ENCODE assay signal across 9 cellular contexts in genomic region chr4:73221734-73222133, GRCh38. TPM values are rescaled to one million over a fixed set of nuclear protein-coding genes. Genes with fewer than 3 reads are reported as not detected.
DNase-seq lines count a peak whose midpoint lies in the region; ATAC-seq and TF ChIP-seq lines count a peak whose summit lies in the region.
"Had no signal": no experiment of that assay in that cellular context is flagged by ENCODE, and none has a peak within 500 bp of the region (broad histone marks: within the 10 kb centered on the region; RNA-seq: fewer than 3 reads in every experiment).

No MANE protein-coding gene starts in this region.

- H3K27ac Mint-ChIP-seq in T-helper 2 cell treated with Interferon-gamma antibody and Interleukin-4, amounts not matched to agents 5 μg/mL and 100 μg/mL, for 36 hours: peak overlapping the region; percentile 35

- in situ Hi-C loops in gastrocnemius medialis (cut with MboI; ENCODE audit: low sequenced_read_pairs in 4 of 4): no loop called here

- no peak for TF ChIP-seq POLR2A in gastrocnemius medialis (IDR thresholded peaks at IDR 0.05)

- intact Hi-C loops in gastrocnemius medialis (cut with DNase I; ENCODE audit: low total_unique reads): no loop called here

- H3K4me1 Mint-ChIP-seq in T-helper 2 cell treated with Interferon-gamma antibody and Interleukin-4, amounts not matched to agents 5 μg/mL and 100 μg/mL, for 36 hours (ENCODE audit: low read depth): peaks cover 22% of the 10 kb centered on the region

- H3K27me3 ChIP-seq in gastrocnemius medialis: no peaks in the 10 kb centered on the region

- H3K27me3 Mint-ChIP-seq in T-helper 2 cell treated with Interferon-gamma antibody and Interleukin-4, amounts not matched to agents 5 μg/mL and 100 μg/mL, for 36 hours (ENCODE audit: low read depth): no peaks in the 10 kb centered on the region

- no peaks in the 10 kb centered on the region for H3K36me3 ChIP-seq in gastrocnemius medialis

- H3K36me3 Mint-ChIP-seq in T-helper 2 cell treated with Interferon-gamma antibody and Interleukin-4, amounts not matched to agents 5 μg/mL and 100 μg/mL, for 36 hours (ENCODE audit: low read depth): peaks cover 5% of the 10 kb centered on the region

- no peak for TF ChIP-seq CTCF in epithelial cell of esophagus (IDR thresholded peaks at IDR 0.05; ENCODE audit: insufficient read depth, low read depth, low read length, missing control alignments)
- no peak for TF ChIP-seq CTCF in gastrocnemius medialis (IDR thresholded peaks at IDR 0.05 in 4 of 5, conservative IDR thresholded peaks at IDR 0.05 in 1 of 5)

- peaks cover 35 to 37% of the 10 kb centered on the region in 2 donors for H3K4me1 ChIP-seq in gastrocnemius medialis
- H3K4me1 ChIP-seq: parathyroid adenoma had no signal

- H3K27ac ChIP-seq in gastrocnemius medialis: peak overlapping the region; percentile 78 to 89 (median 82)

- DNase-seq in T-helper 2 cell treated with Interferon-gamma antibody and Interleukin-4, amounts not matched to agents 5 μg/mL and 100 μg/mL, for 36 hours (ENCODE audit: low spot score): no peak
- no peak for DNase-seq in T-helper 2 cell
- peak; percentile 23 for DNase-seq in RPMI8226
- DNase-seq in epithelial cell of esophagus (ENCODE audit: low read depth): no peak
- no peak for DNase-seq in gastrocnemius medialis
- DNase-seq in inferior parietal cortex (ENCODE audit: extremely low spot score): no peak
- no peak for DNase-seq in DMS153 (lab: John Stamatoyannopoulos, UW)

- H3K9me3 Mint-ChIP-seq in T-helper 2 cell treated with Interferon-gamma antibody and Interleukin-4, amounts not matched to agents 5 μg/mL and 100 μg/mL, for 36 hours: no peaks in the 10 kb centered on the region

- H3K9me3 ChIP-seq in gastrocnemius medialis: no peaks in the 10 kb centered on the region

- peak overlapping the region; percentile 63 for H3K4me3 Mint-ChIP-seq in T-helper 2 cell treated with Interferon-gamma antibody and Interleukin-4, amounts not matched to agents 5 μg/mL and 100 μg/mL, for 36 hours

- H3K4me3 ChIP-seq in epithelial cell of esophagus (ENCODE audit: low read length) (peak overlapping the region; percentile 50), gastrocnemius medialis (peak overlapping the region; percentile 52 to 72 (median 58))

- ATAC-seq in gastrocnemius medialis (no peak), GM21786 (IDR thresholded peaks at IDR 0.05; ENCODE audit: unreplicated experiment) (no peak)

RNA-seq across cellular contexts. Expression of gene ANKRD17, which starts 36.9 kb away (rescaled TPM):
- 10 to 100 TPM; 40.8 to 68.5 (median 54.8) TPM for total RNA-seq in gastrocnemius medialis
